In genomic region chr16:8391219-8391757, GRCh38 we compare ENCODE assay signal across 18 cellular contexts.
"Had no signal": no experiment of that assay in that cellular context is flagged by ENCODE, and none has a peak within 500 bp of the region (broad histone marks: within the 10 kb centered on the region; RNA-seq: fewer than 3 reads in every experiment).

No MANE protein-coding gene starts in this region.

- FAIRE-seq: colon had no signal

- DNase-seq: effector memory CD8-positive, alpha-beta T cell; gastrocnemius medialis; heart right ventricle; islet precursor cell; left ventricle myocardium superior; mesendoderm; naive thymus-derived CD8-positive, alpha-beta T cell; posterior cingulate gyrus; stimulated activated CD4-positive, alpha-beta T cell treated with anti-CD3 and anti-CD28 coated beads, Interleukin-4, amount 100 ng/mL, for 24 hours; tibial artery; upper lobe of left lung had no signal

- H3K27me3 ChIP-seq: esophagus muscularis mucosa, gastrocnemius medialis, neutrophil, tibial artery, upper lobe of left lung, vagina had no signal

- H3K9me3 ChIP-seq: esophagus muscularis mucosa, gastrocnemius medialis, neutrophil, tibial artery, upper lobe of left lung, vagina had no signal

- H3K27ac ChIP-seq: epithelial cell of prostate, esophagus muscularis mucosa, gastrocnemius medialis, heart right ventricle, neutrophil, tibial artery, upper lobe of left lung, vagina had no signal

- H3K4me1 ChIP-seq: esophagus muscularis mucosa, gastrocnemius medialis, heart right ventricle, tibial artery, upper lobe of left lung, vagina had no signal

- ATAC-seq: effector memory CD8-positive, alpha-beta T cell; gastrocnemius medialis; heart right ventricle; left ventricle myocardium superior; naive thymus-derived CD8-positive, alpha-beta T cell; stimulated activated memory B cell treated with anti-CD40 and anti-IgM and Interleukin-4, amounts not matched to agents 10 μg/mL and 1 μg/mL and 100 μg/mL, for 72 hours had no signal

- H3K36me3 ChIP-seq: esophagus muscularis mucosa, gastrocnemius medialis, heart right ventricle, neutrophil, tibial artery, upper lobe of left lung, vagina had no signal

- H3K4me3 ChIP-seq: esophagus muscularis mucosa, gastrocnemius medialis, heart right ventricle, smooth muscle cell, tibial artery, upper lobe of left lung, vagina had no signal

- H3K4me2 ChIP-seq: smooth muscle cell had no signal
